In genomic region chr17:8186787-8187516, GRCh38 we compare ENCODE assay signal across 1 cellular context.
A peak's percentile ranks its signal among the peaks of the same experiment; 100 is the strongest.
TF ChIP-seq lines count a peak whose summit lies in the region.

No MANE protein-coding gene starts in this region.

TF ChIP-seq in K562, 482 proteins besides CTCF, POLR2A, EP300 and RAD21 (continued from another document and continues in another):
- TF ChIP-seq VEZF1 (CRISPR knock-in tag; IDR thresholded peaks at IDR 0.05): no peak; the same call in 1 of the 2 replicates
- no peak for TF ChIP-seq DLX4 (CRISPR knock-in tag; IDR thresholded peaks at IDR 0.05)
- TF ChIP-seq GTF2F1 (IDR thresholded peaks at IDR 0.05; ENCODE audit: low read depth, low read length): peak; percentile 66
- no peak for TF ChIP-seq ZC3H4 (CRISPR knock-in tag; IDR thresholded peaks at IDR 0.05; ENCODE audit: borderline replicate concordance)
- TF ChIP-seq ZNF668 (CRISPR knock-in tag; IDR thresholded peaks at IDR 0.05): no peak
- TF ChIP-seq CTBP1 (IDR thresholded peaks at IDR 0.05; ENCODE audit: borderline replicate concordance): peak; percentile 52; the same call in 1 of the 2 replicates
- no peak for TF ChIP-seq TAF7 (tag; IDR thresholded peaks at IDR 0.05)
- TF ChIP-seq SREBF2 (CRISPR knock-in tag; IDR thresholded peaks at IDR 0.05): no peak
- no peak for TF ChIP-seq ILK (tag; IDR thresholded peaks at IDR 0.05; ENCODE audit: borderline replicate concordance, low read depth)
- no peak for TF ChIP-seq PYGO2 (tag; IDR thresholded peaks at IDR 0.05)
- TF ChIP-seq HSF4 (CRISPR knock-in tag; IDR thresholded peaks at IDR 0.05; ENCODE audit: borderline replicate concordance): no peak
- TF ChIP-seq HNRNPK (IDR thresholded peaks at IDR 0.05; ENCODE audit: low read depth, low read length, poor library complexity, severe bottlenecking): no peak
- TF ChIP-seq SRSF3 (IDR thresholded peaks at IDR 0.05; ENCODE audit: insufficient read depth, low read length): no peak
- TF ChIP-seq KAT7 (CRISPR knock-in tag; IDR thresholded peaks at IDR 0.05; ENCODE audit: borderline replicate concordance): 0 out of 2 replicates have a peak, but pooled peaks have one; percentile 92
- no peak for TF ChIP-seq TCF15 (CRISPR knock-in tag; IDR thresholded peaks at IDR 0.05)
- TF ChIP-seq NFATC3 (IDR thresholded peaks at IDR 0.05): no peak
- TF ChIP-seq ERF (CRISPR knock-in tag; IDR thresholded peaks at IDR 0.05): no peak
- TF ChIP-seq, protein P1, sequence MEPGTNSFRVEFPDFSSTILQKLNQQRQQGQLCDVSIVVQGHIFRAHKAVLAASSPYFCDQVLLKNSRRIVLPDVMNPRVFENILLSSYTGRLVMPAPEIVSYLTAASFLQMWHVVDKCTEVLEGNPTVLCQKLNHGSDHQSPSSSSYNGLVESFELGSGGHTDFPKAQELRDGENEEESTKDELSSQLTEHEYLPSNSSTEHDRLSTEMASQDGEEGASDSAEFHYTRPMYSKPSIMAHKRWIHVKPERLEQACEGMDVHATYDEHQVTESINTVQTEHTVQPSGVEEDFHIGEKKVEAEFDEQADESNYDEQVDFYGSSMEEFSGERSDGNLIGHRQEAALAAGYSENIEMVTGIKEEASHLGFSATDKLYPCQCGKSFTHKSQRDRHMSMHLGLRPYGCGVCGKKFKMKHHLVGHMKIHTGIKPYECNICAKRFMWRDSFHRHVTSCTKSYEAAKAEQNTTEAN (CRISPR knock-in tag; IDR thresholded peaks at IDR 0.05): no peak
- no peak for TF ChIP-seq BACH1 (tag; IDR thresholded peaks at IDR 0.05)
- no peak for TF ChIP-seq ZNF609 (CRISPR knock-in tag; IDR thresholded peaks at IDR 0.05; ENCODE audit: borderline replicate concordance)
- no peak for TF ChIP-seq FOS (IDR thresholded peaks at IDR 0.05; ENCODE audit: extremely low read depth, insufficient read length)
- no peak for TF ChIP-seq MCM2 (IDR thresholded peaks at IDR 0.05; ENCODE audit: low read depth)
- TF ChIP-seq NONO (IDR thresholded peaks at IDR 0.05; ENCODE audit: low read depth in 2 of 2, low read length in 1 of 2): no peak
- TF ChIP-seq ZNF57 (CRISPR knock-in tag; IDR thresholded peaks at IDR 0.05): no peak
- no peak for TF ChIP-seq KLF16 (IDR thresholded peaks at IDR 0.05)
- TF ChIP-seq ZNF76 (CRISPR knock-in tag; IDR thresholded peaks at IDR 0.05; ENCODE audit: borderline replicate concordance): no peak
- no peak for TF ChIP-seq FOXO4 (CRISPR knock-in tag; IDR thresholded peaks at IDR 0.05)
- no peak for TF ChIP-seq PURB (CRISPR knock-in tag; IDR thresholded peaks at IDR 0.05; ENCODE audit: low read depth)
- TF ChIP-seq, protein P2, sequence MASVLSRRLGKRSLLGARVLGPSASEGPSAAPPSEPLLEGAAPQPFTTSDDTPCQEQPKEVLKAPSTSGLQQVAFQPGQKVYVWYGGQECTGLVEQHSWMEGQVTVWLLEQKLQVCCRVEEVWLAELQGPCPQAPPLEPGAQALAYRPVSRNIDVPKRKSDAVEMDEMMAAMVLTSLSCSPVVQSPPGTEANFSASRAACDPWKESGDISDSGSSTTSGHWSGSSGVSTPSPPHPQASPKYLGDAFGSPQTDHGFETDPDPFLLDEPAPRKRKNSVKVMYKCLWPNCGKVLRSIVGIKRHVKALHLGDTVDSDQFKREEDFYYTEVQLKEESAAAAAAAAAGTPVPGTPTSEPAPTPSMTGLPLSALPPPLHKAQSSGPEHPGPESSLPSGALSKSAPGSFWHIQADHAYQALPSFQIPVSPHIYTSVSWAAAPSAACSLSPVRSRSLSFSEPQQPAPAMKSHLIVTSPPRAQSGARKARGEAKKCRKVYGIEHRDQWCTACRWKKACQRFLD (CRISPR knock-in tag; IDR thresholded peaks at IDR 0.05): no peak; the same call in 1 of the 2 replicates
- peak; percentile 86 for TF ChIP-seq POLR3A (IDR thresholded peaks at IDR 0.05; ENCODE audit: borderline replicate concordance, extremely low read depth, insufficient read depth, insufficient read length)
- TF ChIP-seq, protein P3, sequence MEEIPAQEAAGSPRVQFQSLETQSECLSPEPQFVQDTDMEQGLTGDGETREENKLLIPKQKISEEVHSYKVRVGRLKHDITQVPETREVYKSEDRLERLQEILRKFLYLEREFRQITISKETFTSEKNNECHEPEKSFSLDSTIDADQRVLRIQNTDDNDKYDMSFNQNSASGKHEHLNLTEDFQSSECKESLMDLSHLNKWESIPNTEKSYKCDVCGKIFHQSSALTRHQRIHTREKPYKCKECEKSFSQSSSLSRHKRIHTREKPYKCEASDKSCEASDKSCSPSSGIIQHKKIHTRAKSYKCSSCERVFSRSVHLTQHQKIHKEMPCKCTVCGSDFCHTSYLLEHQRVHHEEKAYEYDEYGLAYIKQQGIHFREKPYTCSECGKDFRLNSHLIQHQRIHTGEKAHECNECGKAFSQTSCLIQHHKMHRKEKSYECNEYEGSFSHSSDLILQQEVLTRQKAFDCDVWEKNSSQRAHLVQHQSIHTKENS (CRISPR knock-in tag; IDR thresholded peaks at IDR 0.05): no peak
- TF ChIP-seq RBM22 (IDR thresholded peaks at IDR 0.05; ENCODE audit: low read depth, low read length, poor library complexity, severe bottlenecking): no peak
- no peak for TF ChIP-seq NR3C1 (CRISPR knock-in tag; IDR thresholded peaks at IDR 0.05)
- no peak for TF ChIP-seq ZNF354B (CRISPR knock-in tag; IDR thresholded peaks at IDR 0.05)
- 0 out of 2 replicates have a peak, but pooled peaks have one; percentile 28 for TF ChIP-seq LEF1 (IDR thresholded peaks at IDR 0.05)
- no peak for TF ChIP-seq ATF1 (CRISPR knock-in tag; IDR thresholded peaks at IDR 0.05)
- peak; percentile 75 for TF ChIP-seq ATF1 (tag; IDR thresholded peaks at IDR 0.05)
- TF ChIP-seq TCF7 (IDR thresholded peaks at IDR 0.05; ENCODE audit: borderline replicate concordance): 0 out of 2 replicates have a peak, but pooled peaks have one; percentile 30
- TF ChIP-seq ATF3 (IDR thresholded peaks at IDR 0.05): no peak
- no peak; the same call in 1 of the 2 replicates for TF ChIP-seq ATF3 (CRISPR knock-in tag; conservative IDR thresholded peaks at IDR 0.05)
- TF ChIP-seq ZZZ3 (IDR thresholded peaks at IDR 0.05): no peak
- no peak for TF ChIP-seq MYNN (IDR thresholded peaks at IDR 0.05)
- no peak for TF ChIP-seq MYNN (CRISPR knock-in tag; IDR thresholded peaks at IDR 0.05)
- no peak for TF ChIP-seq ZNF398 (CRISPR knock-in tag; IDR thresholded peaks at IDR 0.05)
- 0 out of 2 replicates have a peak, but pooled peaks have one; percentile 32 for TF ChIP-seq KLF1 (tag; IDR thresholded peaks at IDR 0.05)
- TF ChIP-seq, protein P4, sequence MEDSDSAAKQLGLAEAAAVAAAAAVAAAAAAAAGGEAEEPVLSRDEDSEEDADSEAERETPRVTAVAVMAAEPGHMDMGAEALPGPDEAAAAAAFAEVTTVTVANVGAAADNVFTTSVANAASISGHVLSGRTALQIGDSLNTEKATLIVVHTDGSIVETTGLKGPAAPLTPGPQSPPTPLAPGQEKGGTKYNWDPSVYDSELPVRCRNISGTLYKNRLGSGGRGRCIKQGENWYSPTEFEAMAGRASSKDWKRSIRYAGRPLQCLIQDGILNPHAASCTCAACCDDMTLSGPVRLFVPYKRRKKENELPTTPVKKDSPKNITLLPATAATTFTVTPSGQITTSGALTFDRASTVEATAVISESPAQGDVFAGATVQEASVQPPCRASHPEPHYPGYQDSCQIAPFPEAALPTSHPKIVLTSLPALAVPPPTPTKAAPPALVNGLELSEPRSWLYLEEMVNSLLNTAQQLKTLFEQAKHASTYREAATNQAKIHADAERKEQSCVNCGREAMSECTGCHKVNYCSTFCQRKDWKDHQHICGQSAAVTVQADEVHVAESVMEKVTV (CRISPR knock-in tag; IDR thresholded peaks at IDR 0.05): no peak
- TF ChIP-seq CREM (IDR thresholded peaks at IDR 0.05; ENCODE audit: low read depth): peak; percentile 65
- no peak for TF ChIP-seq TAF15 (IDR thresholded peaks at IDR 0.05; ENCODE audit: low read depth, low read length)
- no peak for TF ChIP-seq MCM3 (IDR thresholded peaks at IDR 0.05)
- TF ChIP-seq CBFB (CRISPR knock-in tag; IDR thresholded peaks at IDR 0.05): no peak
- TF ChIP-seq THRA (IDR thresholded peaks at IDR 0.05): no peak
